Comparison of ENCODE assay signal across 15 cellular contexts in genomic region chr3:77370413-77370812, GRCh38.
DNase-seq lines count a peak whose midpoint lies in the region; ATAC-seq, FAIRE-seq and TF ChIP-seq lines count a peak whose summit lies in the region.
"Had no signal": no experiment of that assay in that cellular context is flagged by ENCODE, and none has a peak within 500 bp of the region (broad histone marks: within the 10 kb centered on the region; RNA-seq: fewer than 3 reads in every experiment).

No MANE protein-coding gene starts in this region.

- peak; percentile 42 for DNase-seq in AG10803 (ENCODE audit: low read depth)
- peak; percentile 4 for DNase-seq in HT-29 (ENCODE audit: low spot score)
- peak; percentile 58 for DNase-seq in astrocyte (ENCODE audit: low read depth)
- peak; percentile 41 for DNase-seq in keratinocyte (ENCODE audit: low read depth, low spot score)
- DNase-seq in NCI-H187 (lab: John Stamatoyannopoulos, UW), result no peak
- DNase-seq in GOT3 (lab: John Stamatoyannopoulos, UW), result no peak
- DNase-seq in activated effector memory CD4-positive, alpha-beta T cell treated with anti-CD3 and anti-CD28 coated beads, Interleukin-2, amount 50 U/mL, for 16 hours, result no peak
- DNase-seq: activated CD4-positive, alpha-beta T cell treated with anti-CD3 and anti-CD28 coated beads, Interleukin-2, amount 10 ng/mL, durations not matched to agents 24 days and 14 days; CD4-positive, CD25-positive, alpha-beta regulatory T cell; effector memory CD4-positive, alpha-beta T cell; NCI-H510A; spleen had no signal

- H4K20me1 ChIP-seq in astrocyte (ENCODE audit: insufficient read depth, low read length) (no peaks in the 10 kb centered on the region), keratinocyte (ENCODE audit: control insufficient read depth, extremely low read depth, insufficient read depth, low read length) (no peaks in the 10 kb centered on the region)

- H3K9me1 ChIP-seq in keratinocyte (ENCODE audit: control insufficient read depth, extremely low read depth, insufficient read depth, low read length), result no peaks in the 10 kb centered on the region

- ATAC-seq in HG03025 (IDR thresholded peaks at IDR 0.05; ENCODE audit: low FRiP score, unreplicated experiment), result no peak
- ATAC-seq: activated naive CD4-positive, alpha-beta T cell treated with anti-CD3 and anti-CD28 coated beads, Interleukin-2, amount 50 U/mL, for 72 hours; GM12878 had no signal

- no peak overlapping the region for H3K9ac ChIP-seq in astrocyte (ENCODE audit: low read length)
- H3K9ac ChIP-seq in keratinocyte (ENCODE audit: control insufficient read depth, extremely low read depth, insufficient read depth, low read length), result no peak overlapping the region

- H3K27me3 ChIP-seq in astrocyte (ENCODE audit: insufficient read depth, low read length) (no peaks in the 10 kb centered on the region), keratinocyte (ENCODE audit: control insufficient read depth, extremely low read depth, insufficient read depth, low read length) (no peaks in the 10 kb centered on the region)
- H3K27me3 ChIP-seq: spleen had no signal

- H3K27ac Mint-ChIP-seq in astrocyte (ENCODE audit: unreplicated experiment), result peak overlapping the region; percentile 4
- H3K27ac Mint-ChIP-seq: activated CD4-positive, alpha-beta T cell treated with anti-CD3 and anti-CD28 coated beads, Interleukin-2, amount 10 ng/mL, durations not matched to agents 24 days and 14 days; activated naive CD4-positive, alpha-beta T cell treated with anti-CD3 and anti-CD28 coated beads, Interleukin-2, amount 50 U/mL, for 72 hours; CD4-positive, CD25-positive, alpha-beta regulatory T cell had no signal

- no peak for FAIRE-seq in astrocyte (lab: Jason Lieb, UNC)
- peak; percentile 86 for FAIRE-seq in keratinocyte (lab: Jason Lieb, UNC)
- FAIRE-seq: GM12878 had no signal

- no peaks in the 10 kb centered on the region for H3K9me3 Mint-ChIP-seq in astrocyte (ENCODE audit: unreplicated experiment)

- H3K4me3 ChIP-seq in AG10803 (ENCODE audit: low read length) (no peak overlapping the region), astrocyte (ENCODE audit: insufficient read depth, low read depth, low read length) (no peak overlapping the region), keratinocyte (ENCODE audit: control insufficient read depth in 2 of 3, extremely low read depth in 1 of 3, insufficient read depth in 2 of 3, low read depth in 1 of 3, low read length in 3 of 3) (no peak overlapping the region)
- H3K4me3 ChIP-seq: GM12878, spleen had no signal

- H3K4me1 ChIP-seq in astrocyte (ENCODE audit: insufficient read depth, low read length) (peaks cover 8% of the 10 kb centered on the region), keratinocyte (ENCODE audit: control insufficient read depth, extremely low read depth, insufficient read depth, low read length) (peaks cover 10% of the 10 kb centered on the region)
- H3K4me1 ChIP-seq: spleen had no signal

- H2AFZ ChIP-seq in astrocyte (ENCODE audit: low read depth, low read length) (no peak overlapping the region), keratinocyte (ENCODE audit: control insufficient read depth, low read length) (no peak overlapping the region)

- no peaks in the 10 kb centered on the region for H3K36me3 ChIP-seq in astrocyte (ENCODE audit: insufficient read depth, low read length)
- no peaks in the 10 kb centered on the region for H3K36me3 ChIP-seq in keratinocyte (ENCODE audit: control insufficient read depth in 2 of 2, extremely low read depth in 1 of 2, insufficient read depth in 2 of 2, low read length in 2 of 2)
- H3K36me3 ChIP-seq: spleen had no signal

- dilution Hi-C loops in keratinocyte (cut with MboI; ENCODE audit: extremely low pct_ligation_motif_present, low sequenced_read_pairs), result no loop called here

- H3K27ac ChIP-seq in astrocyte (ENCODE audit: low read depth, low read length) (no peak overlapping the region), keratinocyte (ENCODE audit: control insufficient read depth, insufficient read depth, low read length) (no peak overlapping the region)
- H3K27ac ChIP-seq: spleen had no signal

- H3K36me3 Mint-ChIP-seq in astrocyte (ENCODE audit: low read depth, unreplicated experiment), result no peaks in the 10 kb centered on the region
- H3K36me3 Mint-ChIP-seq: activated naive CD4-positive, alpha-beta T cell treated with anti-CD3 and anti-CD28 coated beads, Interleukin-2, amount 50 U/mL, for 72 hours; CD4-positive, CD25-positive, alpha-beta regulatory T cell had no signal

- H3K4me2 ChIP-seq in astrocyte (ENCODE audit: low read length) (no peak overlapping the region), keratinocyte (ENCODE audit: control insufficient read depth, extremely low read depth, insufficient read depth, low read depth, low read length) (peak overlapping the region; percentile 68)

- no peaks in the 10 kb centered on the region for H3K79me2 ChIP-seq in astrocyte (ENCODE audit: insufficient read depth, low read length)
- no peaks in the 10 kb centered on the region for H3K79me2 ChIP-seq in keratinocyte (ENCODE audit: control insufficient read depth, insufficient read depth, low read length)

- H3K9me3 ChIP-seq in astrocyte (ENCODE audit: insufficient read depth, low read depth, low read length) (no peaks in the 10 kb centered on the region), keratinocyte (ENCODE audit: control insufficient read depth, low read depth, low read length) (no peaks in the 10 kb centered on the region)
- H3K9me3 ChIP-seq: spleen had no signal

- no peak for TF ChIP-seq CTCF in AG10803 (conservative IDR thresholded peaks at IDR 0.05; ENCODE audit: low read length)
- no peak for TF ChIP-seq CTCF in astrocyte (IDR thresholded peaks at IDR 0.05; ENCODE audit: insufficient read depth, low read depth, low read length)
- no peak for TF ChIP-seq CTCF in keratinocyte (optimal IDR thresholded peaks at IDR 0.05 in 1 of 3, IDR thresholded peaks at IDR 0.05 in 1 of 3, conservative IDR thresholded peaks at IDR 0.05 in 1 of 3; ENCODE audit: extremely low read depth in 1 of 3, insufficient read depth in 2 of 3, low read length in 3 of 3)

- H3K27me3 Mint-ChIP-seq in astrocyte (ENCODE audit: low read depth, unreplicated experiment), result no peaks in the 10 kb centered on the region
- H3K27me3 Mint-ChIP-seq: activated CD4-positive, alpha-beta T cell treated with anti-CD3 and anti-CD28 coated beads, Interleukin-2, amount 10 ng/mL, durations not matched to agents 24 days and 14 days; CD4-positive, CD25-positive, alpha-beta regulatory T cell had no signal

- peaks cover 9% of the 10 kb centered on the region for H3K4me1 Mint-ChIP-seq in astrocyte (ENCODE audit: low read depth, unreplicated experiment)
- H3K4me1 Mint-ChIP-seq: activated CD4-positive, alpha-beta T cell treated with anti-CD3 and anti-CD28 coated beads, Interleukin-2, amount 10 ng/mL, durations not matched to agents 24 days and 14 days; CD4-positive, CD25-positive, alpha-beta regulatory T cell had no signal

- no peak overlapping the region for H3K4me3 Mint-ChIP-seq in astrocyte (ENCODE audit: unreplicated experiment)
- H3K4me3 Mint-ChIP-seq: activated CD4-positive, alpha-beta T cell treated with anti-CD3 and anti-CD28 coated beads, Interleukin-2, amount 10 ng/mL, durations not matched to agents 24 days and 14 days; CD4-positive, CD25-positive, alpha-beta regulatory T cell had no signal

Comparison
In these comparisons a context has a peak if more than half of its experiments do, and no peak if none do; other contexts are left out.
1. DNase-seq: peak in AG10803 (single experiment), HT-29 (single experiment), astrocyte (single experiment) and keratinocyte (single experiment); none in NCI-H187 (0 of 2), GOT3 (single experiment) and activated effector memory CD4-positive, alpha-beta T cell treated with anti-CD3 and anti-CD28 coated beads, Interleukin-2, amount 50 U/mL, for 16 hours (single experiment).